Comparison of ENCODE assay signal across 25 cellular contexts in the genomic region with DNA sequence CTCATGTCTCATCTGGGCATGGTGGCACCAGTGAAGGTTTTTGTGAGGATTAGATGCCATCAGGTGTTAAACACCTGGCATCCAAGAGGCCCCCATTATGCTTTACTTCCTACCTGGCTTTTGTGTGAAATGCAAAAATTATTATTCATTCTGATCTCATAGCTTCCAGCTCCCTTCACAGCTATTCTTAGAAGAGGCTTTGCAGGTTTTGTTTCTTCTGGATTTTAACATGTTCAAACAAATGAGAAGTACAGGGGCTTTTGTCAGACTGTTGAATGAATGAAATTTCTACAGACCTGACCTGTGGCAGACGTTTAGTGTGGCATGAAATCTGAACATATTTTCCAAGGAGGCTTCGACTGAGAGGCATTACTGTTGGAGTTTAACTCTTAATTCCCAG.
"Had no signal": no experiment of that assay in that cellular context is flagged by ENCODE, and none has a peak within 500 bp of the region (broad histone marks: within the 10 kb centered on the region; RNA-seq: fewer than 3 reads in every experiment).

No MANE protein-coding gene starts in this region.

- H3K4me3 ChIP-seq: coronary artery, gastroesophageal sphincter, heart left ventricle, hepatocyte, left lung, ovary, psoas muscle, sigmoid colon, stomach, thyroid gland had no signal

- FAIRE-seq: endothelial cell of umbilical vein, urothelium cell line had no signal

- H3K27ac Mint-ChIP-seq: nephron progenitor cell; stimulated activated effector memory CD8-positive, alpha-beta T cell treated with anti-CD3 and anti-CD28 coated beads, Interleukin-12 subunit alpha, Interleukin-12 subunit beta, amount 100 ng/mL, for 72 hours; type B pancreatic cell had no signal

- H3K9me3 ChIP-seq: gastroesophageal sphincter, heart left ventricle, left lung, ovary, psoas muscle, sigmoid colon, stomach, thyroid gland had no signal

- ATAC-seq: gastroesophageal sphincter; heart left ventricle; left cardiac atrium; left lung; naive thymus-derived CD8-positive, alpha-beta T cell; right cardiac atrium; stimulated activated effector memory CD8-positive, alpha-beta T cell treated with anti-CD3 and anti-CD28 coated beads, Interleukin-12 subunit alpha, Interleukin-12 subunit beta, amount 100 ng/mL, for 72 hours had no signal

- H2AFZ ChIP-seq: hepatocyte had no signal

- H3K27me3 Mint-ChIP-seq: naive thymus-derived CD8-positive, alpha-beta T cell; type B pancreatic cell had no signal

- H3K79me2 ChIP-seq: hepatocyte had no signal

- H3K9me3 Mint-ChIP-seq: naive thymus-derived CD8-positive, alpha-beta T cell; nephron progenitor cell; stimulated activated effector memory CD8-positive, alpha-beta T cell treated with anti-CD3 and anti-CD28 coated beads, Interleukin-12 subunit alpha, Interleukin-12 subunit beta, amount 100 ng/mL, for 72 hours; type B pancreatic cell had no signal

- H3K36me3 Mint-ChIP-seq: stimulated activated effector memory CD8-positive, alpha-beta T cell treated with anti-CD3 and anti-CD28 coated beads, Interleukin-12 subunit alpha, Interleukin-12 subunit beta, amount 100 ng/mL, for 72 hours; type B pancreatic cell had no signal

- DNase-seq: dermis blood vessel endothelial cell; effector memory CD4-positive, alpha-beta T cell; foreskin fibroblast; heart left ventricle; left cardiac atrium; left lung; naive thymus-derived CD8-positive, alpha-beta T cell; nephron progenitor cell; nucleus accumbens; ovary; right cardiac atrium; sigmoid colon; stimulated activated CD4-positive, alpha-beta T cell treated with anti-CD3 and anti-CD28 coated beads, Interleukin-2, amount 100 ng/mL, for 24 hours; stimulated activated CD4-positive, alpha-beta T cell treated with anti-CD3 and anti-CD28 coated beads, Interleukin-4, amount 100 ng/mL, for 24 hours; stimulated activated naive CD4-positive, alpha-beta T cell treated with Interleukin-2 at 50 U/mL for 16 hours; stomach; thyroid gland had no signal

- H3K27ac ChIP-seq: coronary artery, gastroesophageal sphincter, heart left ventricle, hepatocyte, ovary, psoas muscle, sigmoid colon, thyroid gland had no signal

- H3K4me3 Mint-ChIP-seq: naive thymus-derived CD8-positive, alpha-beta T cell; nephron progenitor cell; stimulated activated effector memory CD8-positive, alpha-beta T cell treated with anti-CD3 and anti-CD28 coated beads, Interleukin-12 subunit alpha, Interleukin-12 subunit beta, amount 100 ng/mL, for 72 hours; type B pancreatic cell had no signal

- H3K36me3 ChIP-seq: ovary, sigmoid colon had no signal

- H3K27me3 ChIP-seq: gastroesophageal sphincter, heart left ventricle, hepatocyte, left lung, ovary, sigmoid colon, stomach, thyroid gland had no signal

- H3K4me2 ChIP-seq: hepatocyte had no signal
